In genomic region chr17:35448214-35448898, GRCh38 we compare ENCODE assay signal across 8 cellular contexts. TPM values are rescaled to one million over a fixed set of nuclear protein-coding genes. Genes with fewer than 3 reads are reported as not detected.
DNase-seq lines count a peak whose midpoint lies in the region; ATAC-seq, FAIRE-seq and TF ChIP-seq lines count a peak whose summit lies in the region.

A gene with protein sequence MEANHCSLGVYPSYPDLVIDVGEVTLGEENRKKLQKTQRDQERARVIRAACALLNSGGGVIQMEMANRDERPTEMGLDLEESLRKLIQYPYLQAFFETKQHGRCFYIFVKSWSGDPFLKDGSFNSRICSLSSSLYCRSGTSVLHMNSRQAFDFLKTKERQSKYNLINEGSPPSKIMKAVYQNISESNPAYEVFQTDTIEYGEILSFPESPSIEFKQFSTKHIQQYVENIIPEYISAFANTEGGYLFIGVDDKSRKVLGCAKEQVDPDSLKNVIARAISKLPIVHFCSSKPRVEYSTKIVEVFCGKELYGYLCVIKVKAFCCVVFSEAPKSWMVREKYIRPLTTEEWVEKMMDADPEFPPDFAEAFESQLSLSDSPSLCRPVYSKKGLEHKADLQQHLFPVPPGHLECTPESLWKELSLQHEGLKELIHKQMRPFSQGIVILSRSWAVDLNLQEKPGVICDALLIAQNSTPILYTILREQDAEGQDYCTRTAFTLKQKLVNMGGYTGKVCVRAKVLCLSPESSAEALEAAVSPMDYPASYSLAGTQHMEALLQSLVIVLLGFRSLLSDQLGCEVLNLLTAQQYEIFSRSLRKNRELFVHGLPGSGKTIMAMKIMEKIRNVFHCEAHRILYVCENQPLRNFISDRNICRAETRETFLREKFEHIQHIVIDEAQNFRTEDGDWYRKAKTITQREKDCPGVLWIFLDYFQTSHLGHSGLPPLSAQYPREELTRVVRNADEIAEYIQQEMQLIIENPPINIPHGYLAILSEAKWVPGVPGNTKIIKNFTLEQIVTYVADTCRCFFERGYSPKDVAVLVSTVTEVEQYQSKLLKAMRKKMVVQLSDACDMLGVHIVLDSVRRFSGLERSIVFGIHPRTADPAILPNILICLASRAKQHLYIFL (minus strand): TSS chr17:35448766. CDS start chr17:35445680, 3,086 bp downstream.

- H3K9me3 ChIP-seq in PC-3 (ENCODE audit: low read length) (no peaks in the 10 kb centered on the region), pancreas (no peaks in the 10 kb centered on the region)

- no peaks in the 10 kb centered on the region for H3K9me3 Mint-ChIP-seq in type B pancreatic cell

- H4K20me1 ChIP-seq in PC-3 (ENCODE audit: low read length), result no peaks in the 10 kb centered on the region

- H3K4me2 ChIP-seq in PC-3 (ENCODE audit: low read length), result peak within 1 kb of the TSS; percentile 98

- no peaks in the 10 kb centered on the region for H3K27me3 ChIP-seq in PC-3 (ENCODE audit: low read length)
- H3K27me3 ChIP-seq in pancreas, result peaks cover 0 to 9% (median 0%) of the 10 kb centered on the region in 4 donors

- WGBS in pancreas, 2 donors, result 2 to 3% methylated on average over 44 of the region's 44 CpGs

- peak within 1 kb of the TSS; percentile 63 for H3K27ac Mint-ChIP-seq in type B pancreatic cell

- H3K4me1 Mint-ChIP-seq in type B pancreatic cell (ENCODE audit: unreplicated experiment), result peaks cover 4% of the 10 kb centered on the region

- intact Hi-C loops in PC-3 (cut with micrococcal nuclease) (loop anchor here (1.0 kb wide), 1 partner anchor 12 kb away; no protein-coding TSS in a partner anchor), pancreas (cut with DNase I) (loop anchor here in 1 of 3 donors (10.0 kb wide), 1 partner anchor 46 kb away; no protein-coding TSS in a partner anchor)

- ATAC-seq in HG03354 (IDR thresholded peaks at IDR 0.05; ENCODE audit: poor library complexity, severe bottlenecking, unreplicated experiment) (peak; percentile 80), PC-3 (peak; percentile 90), pancreas (peak; percentile 93 to 97 (median 94))

- H3K4me3 Mint-ChIP-seq in type B pancreatic cell, result peak within 1 kb of the TSS; percentile 87

- no peak for TF ChIP-seq CTCF in PC-3 (conservative IDR thresholded peaks at IDR 0.05; ENCODE audit: low read depth, low read length)
- TF ChIP-seq CTCF in pancreas (IDR thresholded peaks at IDR 0.05), result no peak
- TF ChIP-seq CTCF in type B pancreatic cell (conservative IDR thresholded peaks at IDR 0.05), result no peak

- FAIRE-seq in pancreas (lab: Jason Lieb, UNC), result no peak

- H3K36me3 Mint-ChIP-seq in type B pancreatic cell, result no peaks in the 10 kb centered on the region

- BruUV-seq in PC-3 (replicated peaks; lab: Mats Ljungman, UMichigan), result no TSS peak

- CTCF ChIA-PET in PC-3 (lab: Charles Lee), result no interaction called here

- H3K4me3 ChIP-seq in PC-3 (ENCODE audit: low read length) (peak within 1 kb of the TSS; percentile 74), pancreas (peak within 1 kb of the TSS; percentile 13 to 58 (median 31))

- TF ChIP-seq POLR2A in GM19099 (IDR thresholded peaks at IDR 0.05; ENCODE audit: extremely low read depth, insufficient read length, low read depth), result peak; percentile 69

- H3K79me2 ChIP-seq in PC-3 (ENCODE audit: low read length), result peaks cover 5% of the 10 kb centered on the region; the same call in 1 of the 2 replicates

- 0 out of 2 replicates have a peak, but pooled peaks cover 4% of the 10 kb centered on the region for H3K4me1 ChIP-seq in PC-3 (ENCODE audit: insufficient read depth, low read length)
- H3K4me1 ChIP-seq in pancreas, result peaks cover 0 to 4% (median 0%) of the 10 kb centered on the region in 3 donors

- H3K27ac ChIP-seq in PC-3 (ENCODE audit: low read length) (peak within 1 kb of the TSS; percentile 36; the same call in 1 of the 2 replicates), pancreas (peak within 1 kb of the TSS in 2 of 4 donors; percentile 34 to 57)

- peaks cover 55% of the 10 kb centered on the region for H3K27me3 Mint-ChIP-seq in type B pancreatic cell

- H3K36me3 ChIP-seq in PC-3 (ENCODE audit: low read depth, low read length) (no peaks in the 10 kb centered on the region), pancreas (no peaks in the 10 kb centered on the region)

- peak within 1 kb of the TSS; percentile 74 for H3K9ac ChIP-seq in PC-3 (ENCODE audit: low read length)

- peak within 1 kb of the TSS; percentile 100 for H2AFZ ChIP-seq in PC-3 (ENCODE audit: low read length)

- no peaks in the 10 kb centered on the region for H3K9me2 ChIP-seq in PC-3 (replicated peaks; ENCODE audit: low read length)

- DNase-seq in AG08395 (ENCODE audit: low spot score) (peak; percentile 13), PC-3 (peak; percentile 68), glomerular visceral epithelial cell (ENCODE audit: extremely low spot score) (peak; percentile 82), pancreas (peak; percentile 49 to 84 (median 75)), type B pancreatic cell (ENCODE audit: extremely low spot score, unreplicated experiment) (no peak)
- DNase-seq in activated T-helper 1 cell treated with anti-CD3 and anti-CD28 coated beads, Interleukin-2, amount 50 U/mL, for 16 hours (ENCODE audit: low read depth in 1 of 2, low spot score in 1 of 2), result peak; percentile 58 to 76

- no peaks in the 10 kb centered on the region for H3F3A ChIP-seq in PC-3 (ENCODE audit: low read length, unreplicated experiment)

- POLR2A ChIA-PET in PC-3 (lab: Charles Lee; ENCODE audit: unreplicated experiment), result no interaction called here

RNA-seq across cellular contexts. Expression of the gene that starts here (rescaled TPM):
- total RNA-seq in PC-3 (2014; rRNA removed) (4.6 and 8.2 TPM in 2 replicates), pancreas (1 to 10 TPM; 1.3 to 8.5 (median 3.3) TPM), type B pancreatic cell (ENCODE audit: low replicate concordance) (14.3 and 17.1 TPM in 2 replicates)
- 1 to 10 TPM; 1.7 to 2.9 TPM for polyA plus RNA-seq in pancreas
